8 cellular contexts compared by ENCODE assay signal in the genomic region with DNA sequence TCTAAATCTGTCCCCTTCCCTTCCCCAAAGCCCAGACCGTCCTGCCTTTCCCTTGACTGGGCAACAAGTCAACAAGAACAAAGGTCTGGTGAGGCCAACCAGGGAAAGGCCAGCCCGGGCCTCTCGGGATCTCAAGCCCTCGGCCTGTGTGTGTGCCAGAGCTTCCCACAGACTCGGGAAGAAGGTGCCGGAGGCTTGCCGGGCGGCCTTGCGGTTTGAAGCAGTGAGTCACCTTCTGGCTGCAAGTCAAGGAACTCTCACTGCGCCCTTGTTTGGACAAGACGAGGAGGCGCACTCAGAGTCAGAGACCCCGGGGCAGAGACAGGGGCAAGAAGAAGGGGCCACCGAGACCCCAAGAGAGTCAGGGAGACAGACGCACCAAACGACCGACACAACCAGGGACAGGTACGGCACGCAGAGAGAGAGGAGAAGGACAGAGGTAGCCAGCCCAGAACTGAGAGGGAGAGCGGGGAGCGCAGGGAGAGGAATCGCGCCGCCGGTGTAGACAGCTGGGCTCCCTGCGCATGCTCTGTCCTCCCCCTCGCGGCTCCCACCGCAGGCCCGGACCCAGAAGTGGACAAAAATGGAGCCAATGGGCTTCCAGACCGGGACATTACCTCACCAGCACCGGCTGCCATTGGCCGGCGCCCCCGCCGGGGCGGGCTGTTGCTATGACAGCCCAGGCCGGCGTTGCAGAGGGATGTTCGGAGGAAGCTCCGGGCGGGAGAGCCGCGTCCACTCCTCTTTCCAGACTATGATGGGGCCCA.
DNase-seq lines count a peak whose midpoint lies in the region; ATAC-seq and TF ChIP-seq lines count a peak whose summit lies in the region.

No MANE protein-coding gene starts in this region.

- no peak overlapping the region; the same call in 1 of the 2 replicates for H3K4me3 ChIP-seq in GM12865 (ENCODE audit: low read depth, low read length)
- H3K4me3 ChIP-seq in left ventricle myocardium inferior: peak overlapping the region; percentile 66
- H3K4me3 ChIP-seq in urinary bladder (ENCODE audit: low read depth, low read length): no peak overlapping the region

- H3K27me3 ChIP-seq in left ventricle myocardium inferior (ENCODE audit: low read depth): no peaks in the 10 kb centered on the region

- H3K4me1 ChIP-seq in left ventricle myocardium inferior: peaks cover 23% of the 10 kb centered on the region
- H3K4me1 ChIP-seq in urinary bladder (ENCODE audit: insufficient read depth): no peaks in the 10 kb centered on the region

- DNase-seq in GM12865 (ENCODE audit: low read depth): peak; percentile 86
- peak; percentile 75 to 92 for DNase-seq in NCI-H187 (lab: John Stamatoyannopoulos, UW)
- peak in 4 of 5 experiments; percentile 43 to 77 (median 52) for DNase-seq in T-helper 2 cell
- DNase-seq in anterior cingulate cortex (lab: John Stamatoyannopoulos, UW): peak; percentile 85 to 99 (median 96)
- peak; percentile 96 for DNase-seq in left ventricle myocardium inferior
- peak; percentile 98 for DNase-seq in posterior vena cava (ENCODE audit: low spot score)

- no peak for TF ChIP-seq CTCF in GM12865 (IDR thresholded peaks at IDR 0.05; ENCODE audit: insufficient read depth, low read depth, low read length, missing control alignments)
- TF ChIP-seq CTCF in left ventricle myocardium inferior (IDR thresholded peaks at IDR 0.05; ENCODE audit: borderline replicate concordance): no peak

- ATAC-seq in HG02938 (IDR thresholded peaks at IDR 0.05; ENCODE audit: unreplicated experiment): peak; percentile 96

- H3K27ac ChIP-seq in left ventricle myocardium inferior (replicated peaks) (peak overlapping the region; percentile 97), urinary bladder (ENCODE audit: low read depth) (peak overlapping the region; percentile 92)

- intact Hi-C loops in left ventricle myocardium inferior (cut with micrococcal nuclease) (no loop called here), posterior vena cava (cut with DNase I) (no loop called here)

- H3K9me3 ChIP-seq in left ventricle myocardium inferior (replicated peaks): no peaks in the 10 kb centered on the region

- H3K36me3 ChIP-seq in left ventricle myocardium inferior (no peaks in the 10 kb centered on the region), urinary bladder (ENCODE audit: insufficient read depth) (no peaks in the 10 kb centered on the region)

- under 1% methylated on average over 44 of the region's 44 CpGs for WGBS in urinary bladder
